In genomic region chr6:15340775-15341174, GRCh38 we compare ENCODE assay signal across 9 cellular contexts.
A peak's percentile ranks its signal among the peaks of the same experiment; 100 is the strongest.
DNase-seq lines count a peak whose midpoint lies in the region; ATAC-seq and TF ChIP-seq lines count a peak whose summit lies in the region.
"Had no signal": no experiment of that assay in that cellular context is flagged by ENCODE, and none has a peak within 500 bp of the region (broad histone marks: within the 10 kb centered on the region; RNA-seq: fewer than 3 reads in every experiment).

No MANE protein-coding gene starts in this region.

- H3K36me3 ChIP-seq in MM.1S (replicated peaks; ENCODE audit: insufficient read depth, low read length) (no peaks in the 10 kb centered on the region), vagina (no peaks in the 10 kb centered on the region)

- H3K4me2 ChIP-seq in MM.1S (ENCODE audit: low read depth, low read length), result peak overlapping the region; percentile 49; the same call in 1 of the 2 replicates

- intact Hi-C loops in vagina (cut with DNase I), result no loop called here
- intact Hi-C loops in left ventricle myocardium superior (cut with micrococcal nuclease), result no loop called here

- peaks cover 16% of the 10 kb centered on the region for H3K4me1 ChIP-seq in MM.1S (ENCODE audit: low read length)
- H3K4me1 ChIP-seq in vagina, result peaks cover 27% of the 10 kb centered on the region

- H3K27me3 ChIP-seq in MM.1S (replicated peaks; ENCODE audit: insufficient read depth, low read length), result no peaks in the 10 kb centered on the region
- H3K27me3 ChIP-seq in vagina, result no peaks in the 10 kb centered on the region

- H3K9me2 ChIP-seq in MM.1S (replicated peaks; ENCODE audit: insufficient read depth, low read length), result no peaks in the 10 kb centered on the region

- TF ChIP-seq CTCF in MM.1S (IDR thresholded peaks at IDR 0.05; ENCODE audit: low read length) (no peak), vagina (IDR thresholded peaks at IDR 0.05) (no peak)

- H3K9me3 ChIP-seq in MM.1S (replicated peaks; ENCODE audit: insufficient read depth, low read length) (no peaks in the 10 kb centered on the region), vagina (no peaks in the 10 kb centered on the region)

- H3F3A ChIP-seq in MM.1S (ENCODE audit: insufficient read depth, low read length), result no peaks in the 10 kb centered on the region

- H3K27me3 Mint-ChIP-seq in central memory CD8-positive, alpha-beta T cell, result no peaks in the 10 kb centered on the region

- ATAC-seq in GM19467 (IDR thresholded peaks at IDR 0.05; ENCODE audit: unreplicated experiment), result peak; percentile 40
- peak; percentile 36 for ATAC-seq in central memory CD8-positive, alpha-beta T cell (replicated peaks; ENCODE audit: extremely low read depth, poor library complexity, severe bottlenecking)
- ATAC-seq in left ventricle myocardium superior, result no peak

- peaks cover 94% of the 10 kb centered on the region for H3K79me2 ChIP-seq in MM.1S (ENCODE audit: low read length)

- H3K27ac ChIP-seq in MM.1S (ENCODE audit: low read length) (no peak overlapping the region), vagina (no peak overlapping the region)

- no peaks in the 10 kb centered on the region for H3K9me3 Mint-ChIP-seq in central memory CD8-positive, alpha-beta T cell

- DNase-seq in COLO829 (ENCODE audit: low spot score) (peak; percentile 68), MM.1S (peak; percentile 20), NCI-H510A (lab: John Stamatoyannopoulos, UW) (no peak), vagina (ENCODE audit: extremely low spot score in 2 of 2) (no peak), left ventricle myocardium superior (no peak)
- no peak for DNase-seq in central memory CD8-positive, alpha-beta T cell (ENCODE audit: low spot score in 2 of 2)
- DNase-seq in effector CD8-positive, alpha-beta T cell (lab: John Stamatoyannopoulos, UW), result no peak
- DNase-seq: Kasumi-1 had no signal

- peak overlapping the region; percentile 82 for H3K27ac Mint-ChIP-seq in central memory CD8-positive, alpha-beta T cell (ENCODE audit: low read depth)

- peaks cover 3% of the 10 kb centered on the region for H3K36me3 Mint-ChIP-seq in central memory CD8-positive, alpha-beta T cell (ENCODE audit: insufficient read depth)

- no peak overlapping the region for H3K9ac ChIP-seq in MM.1S (ENCODE audit: low read length)

- no peak for TF ChIP-seq POLR2A in vagina (IDR thresholded peaks at IDR 0.05)

- peaks cover 66% of the 10 kb centered on the region for H3K4me1 Mint-ChIP-seq in central memory CD8-positive, alpha-beta T cell

- H2AFZ ChIP-seq in MM.1S (ENCODE audit: low read length), result no peak overlapping the region

- peak overlapping the region; percentile 32 for H3K4me3 Mint-ChIP-seq in central memory CD8-positive, alpha-beta T cell

- peaks cover 9% of the 10 kb centered on the region for H4K20me1 ChIP-seq in MM.1S (ENCODE audit: insufficient read depth, low read length)

- no peak overlapping the region; the same call in 1 of the 2 replicates for H3K4me3 ChIP-seq in MM.1S (ENCODE audit: low read length)
- no peak overlapping the region for H3K4me3 ChIP-seq in vagina

Comparison
In these comparisons a context has a peak if more than half of its experiments do, and no peak if none do; other contexts are left out.
1. DNase-seq: peak in COLO829 (single experiment) and MM.1S (single experiment); none in central memory CD8-positive, alpha-beta T cell (0 of 2), NCI-H510A (single experiment), vagina (0 of 2), left ventricle myocardium superior (single experiment) and effector CD8-positive, alpha-beta T cell (single experiment).